10 cellular contexts compared by ENCODE assay signal in genomic region chr14:89137514-89138163, GRCh38.
DNase-seq lines count a peak whose midpoint lies in the region; ATAC-seq lines count a peak whose summit lies in the region.
"Had no signal": no experiment of that assay in that cellular context is flagged by ENCODE, and none has a peak within 500 bp of the region (broad histone marks: within the 10 kb centered on the region; RNA-seq: fewer than 3 reads in every experiment).

No MANE protein-coding gene starts in this region.

- peak; percentile 94 for DNase-seq in ACHN
- DNase-seq in LoVo (ENCODE audit: low spot score), result peak; percentile 86
- DNase-seq in brain pericyte (ENCODE audit: low read depth, low spot score), result peak; percentile 50
- DNase-seq in left lobe of liver (ENCODE audit: low spot score), result no peak
- DNase-seq in activated T-cell treated with anti-CD3 and anti-CD28 coated beads, Interleukin-2, amount 50 U/mL, for 48 hours, result no peak
- DNase-seq in COLO668 (lab: John Stamatoyannopoulos, UW; ENCODE audit: unreplicated experiment), result no peak
- no peak for DNase-seq in activated CD4-positive, alpha-beta T cell treated with anti-CD3 and anti-CD28 coated beads for 48 hours
- no peak for DNase-seq in NCI-H1694 (lab: John Stamatoyannopoulos, UW)
- DNase-seq: activated naive CD4-positive, alpha-beta T cell treated with anti-CD3 and anti-CD28 coated beads, Interleukin-2, amount 10 ng/mL, durations not matched to agents 7 days and 5 days; stimulated activated CD4-positive, alpha-beta T cell treated with anti-CD3 and anti-CD28 coated beads, Interleukin-4, amount 100 ng/mL, for 1 hour had no signal

- ATAC-seq in left lobe of liver, result peak; percentile 12

- in situ Hi-C loops in ACHN (cut with HindIII; ENCODE audit: low pct_ligation_motif_present, low pct_unique_long_range_greater_than_20kb, low sequenced_read_pairs), result no loop called here

Comparison
In these comparisons a context has a peak if more than half of its experiments do, and no peak if none do; other contexts are left out.
1. DNase-seq: peak in ACHN (single experiment), LoVo (single experiment) and brain pericyte (single experiment); none in left lobe of liver (single experiment), activated T-cell treated with anti-CD3 and anti-CD28 coated beads, Interleukin-2, amount 50 U/mL, for 48 hours (0 of 2), COLO668 (single experiment), activated CD4-positive, alpha-beta T cell treated with anti-CD3 and anti-CD28 coated beads for 48 hours (single experiment) and NCI-H1694 (single experiment).